3 cellular contexts compared by ENCODE assay signal in genomic region chr13:94366677-94367076, GRCh38.
"Had no signal": no experiment of that assay in that cellular context is flagged by ENCODE, and none has a peak within 500 bp of the region (broad histone marks: within the 10 kb centered on the region; RNA-seq: fewer than 3 reads in every experiment).

No MANE protein-coding gene starts in this region.

- DNase-seq: GDM1, GF-D8 had no signal

- H3K4me3 ChIP-seq: GM12878 had no signal

- ATAC-seq: GM12878 had no signal
